Comparison of ENCODE assay signal across 3 cellular contexts in the genomic region with DNA sequence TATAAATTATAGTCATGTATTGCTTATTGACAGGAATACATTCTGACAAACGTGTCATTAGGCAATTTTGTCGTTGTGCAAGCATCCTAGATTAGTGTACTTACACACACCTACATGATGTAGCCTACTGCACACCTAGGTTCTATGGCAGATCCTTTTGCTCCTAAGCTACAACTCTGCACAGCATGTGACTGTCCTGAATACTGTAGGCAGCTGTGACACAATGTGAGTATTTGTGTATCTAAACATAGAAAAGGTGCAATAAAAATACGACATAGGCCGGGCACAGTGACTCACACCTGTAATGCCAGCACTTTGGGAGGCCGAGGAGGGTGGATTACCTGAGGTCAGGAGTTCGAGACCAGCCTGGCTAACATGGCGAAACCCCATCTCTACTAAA.
TF ChIP-seq lines count a peak whose summit lies in the region.

No MANE protein-coding gene starts in this region.

TF ChIP-seq in GM12891, 5 proteins besides CTCF, POLR2A, EP300 and RAD21:
- TF ChIP-seq POU2F2 (IDR thresholded peaks at IDR 0.05; ENCODE audit: low read depth, low read length) (no peak), SPI1 (IDR thresholded peaks at IDR 0.05; ENCODE audit: low read depth, low read length) (no peak)

TF ChIP-seq in IMR-90, 13 proteins besides CTCF, POLR2A, EP300 and RAD21:
- TF ChIP-seq MAZ (IDR thresholded peaks at IDR 0.05; ENCODE audit: borderline replicate concordance, low read depth, low read length) (no peak), FOS (IDR thresholded peaks at IDR 0.05; ENCODE audit: low read depth, low read length) (no peak), SMC3 (IDR thresholded peaks at IDR 0.05; ENCODE audit: low read depth, low read length) (no peak), MXI1 (IDR thresholded peaks at IDR 0.05; ENCODE audit: borderline replicate concordance, low read depth, low read length) (no peak), RFX5 (IDR thresholded peaks at IDR 0.05; ENCODE audit: low read depth, low read length) (no peak), MAFK (IDR thresholded peaks at IDR 0.05; ENCODE audit: low read depth, low read length) (no peak), CHD1 (IDR thresholded peaks at IDR 0.05; ENCODE audit: low read depth, low read length) (no peak), BHLHE40 (IDR thresholded peaks at IDR 0.05; ENCODE audit: low read depth, low read length) (no peak), RCOR1 (IDR thresholded peaks at IDR 0.05; ENCODE audit: insufficient replicate concordance, low read length) (no peak), CEBPB (IDR thresholded peaks at IDR 0.05; ENCODE audit: low read depth, low read length) (no peak), NFE2L2 (IDR thresholded peaks at IDR 0.05; ENCODE audit: low read depth, low read length) (no peak)
- TF ChIP-seq, protein P1, sequence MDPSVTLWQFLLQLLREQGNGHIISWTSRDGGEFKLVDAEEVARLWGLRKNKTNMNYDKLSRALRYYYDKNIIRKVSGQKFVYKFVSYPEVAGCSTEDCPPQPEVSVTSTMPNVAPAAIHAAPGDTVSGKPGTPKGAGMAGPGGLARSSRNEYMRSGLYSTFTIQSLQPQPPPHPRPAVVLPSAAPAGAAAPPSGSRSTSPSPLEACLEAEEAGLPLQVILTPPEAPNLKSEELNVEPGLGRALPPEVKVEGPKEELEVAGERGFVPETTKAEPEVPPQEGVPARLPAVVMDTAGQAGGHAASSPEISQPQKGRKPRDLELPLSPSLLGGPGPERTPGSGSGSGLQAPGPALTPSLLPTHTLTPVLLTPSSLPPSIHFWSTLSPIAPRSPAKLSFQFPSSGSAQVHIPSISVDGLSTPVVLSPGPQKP (IDR thresholded peaks at IDR 0.05; ENCODE audit: borderline replicate concordance, low read depth, low read length): no peak
- TF ChIP-seq, protein P2, sequence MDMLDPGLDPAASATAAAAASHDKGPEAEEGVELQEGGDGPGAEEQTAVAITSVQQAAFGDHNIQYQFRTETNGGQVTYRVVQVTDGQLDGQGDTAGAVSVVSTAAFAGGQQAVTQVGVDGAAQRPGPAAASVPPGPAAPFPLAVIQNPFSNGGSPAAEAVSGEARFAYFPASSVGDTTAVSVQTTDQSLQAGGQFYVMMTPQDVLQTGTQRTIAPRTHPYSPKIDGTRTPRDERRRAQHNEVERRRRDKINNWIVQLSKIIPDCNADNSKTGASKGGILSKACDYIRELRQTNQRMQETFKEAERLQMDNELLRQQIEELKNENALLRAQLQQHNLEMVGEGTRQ (IDR thresholded peaks at IDR 0.05; ENCODE audit: low read depth, low read length): no peak

TF ChIP-seq in GM12878, 131 proteins besides CTCF, POLR2A, EP300 and RAD21:
- TF ChIP-seq JUND (IDR thresholded peaks at IDR 0.05; ENCODE audit: low read depth, low read length): no peak
- TF ChIP-seq RELA (IDR thresholded peaks at IDR 0.05; ENCODE audit: borderline replicate concordance, partially characterized antibody): no peak
- TF ChIP-seq CBX5 (IDR thresholded peaks at IDR 0.05; ENCODE audit: low read depth): no peak
- TF ChIP-seq POU2F2 (IDR thresholded peaks at IDR 0.05; ENCODE audit: borderline replicate concordance, low read depth, low read length): no peak
- TF ChIP-seq, protein P3, sequence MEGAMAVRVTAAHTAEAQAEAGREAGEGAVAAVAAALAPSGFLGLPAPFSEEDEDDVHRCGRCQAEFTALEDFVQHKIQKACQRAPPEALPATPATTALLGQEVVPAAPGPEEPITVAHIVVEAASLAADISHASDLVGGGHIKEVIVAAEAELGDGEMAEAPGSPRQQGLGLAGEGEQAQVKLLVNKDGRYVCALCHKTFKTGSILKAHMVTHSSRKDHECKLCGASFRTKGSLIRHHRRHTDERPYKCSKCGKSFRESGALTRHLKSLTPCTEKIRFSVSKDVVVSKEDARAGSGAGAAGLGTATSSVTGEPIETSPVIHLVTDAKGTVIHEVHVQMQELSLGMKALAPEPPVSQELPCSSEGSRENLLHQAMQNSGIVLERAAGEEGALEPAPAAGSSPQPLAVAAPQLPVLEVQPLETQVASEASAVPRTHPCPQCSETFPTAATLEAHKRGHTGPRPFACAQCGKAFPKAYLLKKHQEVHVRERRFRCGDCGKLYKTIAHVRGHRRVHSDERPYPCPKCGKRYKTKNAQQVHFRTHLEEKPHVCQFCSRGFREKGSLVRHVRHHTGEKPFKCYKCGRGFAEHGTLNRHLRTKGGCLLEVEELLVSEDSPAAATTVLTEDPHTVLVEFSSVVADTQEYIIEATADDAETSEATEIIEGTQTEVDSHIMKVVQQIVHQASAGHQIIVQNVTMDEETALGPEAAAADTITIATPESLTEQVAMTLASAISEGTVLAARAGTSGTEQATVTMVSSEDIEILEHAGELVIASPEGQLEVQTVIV (IDR thresholded peaks at IDR 0.05; ENCODE audit: borderline replicate concordance, partially characterized antibody): no peak
- no peak for TF ChIP-seq DPF2 (IDR thresholded peaks at IDR 0.05)
- no peak for TF ChIP-seq SP1 (IDR thresholded peaks at IDR 0.05; ENCODE audit: low read depth, low read length)
- no peak for TF ChIP-seq HDGF (IDR thresholded peaks at IDR 0.05)
- TF ChIP-seq, protein P4, sequence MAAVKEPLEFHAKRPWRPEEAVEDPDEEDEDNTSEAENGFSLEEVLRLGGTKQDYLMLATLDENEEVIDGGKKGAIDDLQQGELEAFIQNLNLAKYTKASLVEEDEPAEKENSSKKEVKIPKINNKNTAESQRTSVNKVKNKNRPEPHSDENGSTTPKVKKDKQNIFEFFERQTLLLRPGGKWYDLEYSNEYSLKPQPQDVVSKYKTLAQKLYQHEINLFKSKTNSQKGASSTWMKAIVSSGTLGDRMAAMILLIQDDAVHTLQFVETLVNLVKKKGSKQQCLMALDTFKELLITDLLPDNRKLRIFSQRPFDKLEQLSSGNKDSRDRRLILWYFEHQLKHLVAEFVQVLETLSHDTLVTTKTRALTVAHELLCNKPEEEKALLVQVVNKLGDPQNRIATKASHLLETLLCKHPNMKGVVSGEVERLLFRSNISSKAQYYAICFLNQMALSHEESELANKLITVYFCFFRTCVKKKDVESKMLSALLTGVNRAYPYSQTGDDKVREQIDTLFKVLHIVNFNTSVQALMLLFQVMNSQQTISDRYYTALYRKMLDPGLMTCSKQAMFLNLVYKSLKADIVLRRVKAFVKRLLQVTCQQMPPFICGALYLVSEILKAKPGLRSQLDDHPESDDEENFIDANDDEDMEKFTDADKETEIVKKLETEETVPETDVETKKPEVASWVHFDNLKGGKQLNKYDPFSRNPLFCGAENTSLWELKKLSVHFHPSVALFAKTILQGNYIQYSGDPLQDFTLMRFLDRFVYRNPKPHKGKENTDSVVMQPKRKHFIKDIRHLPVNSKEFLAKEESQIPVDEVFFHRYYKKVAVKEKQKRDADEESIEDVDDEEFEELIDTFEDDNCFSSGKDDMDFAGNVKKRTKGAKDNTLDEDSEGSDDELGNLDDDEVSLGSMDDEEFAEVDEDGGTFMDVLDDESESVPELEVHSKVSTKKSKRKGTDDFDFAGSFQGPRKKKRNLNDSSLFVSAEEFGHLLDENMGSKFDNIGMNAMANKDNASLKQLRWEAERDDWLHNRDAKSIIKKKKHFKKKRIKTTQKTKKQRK (IDR thresholded peaks at IDR 0.05; ENCODE audit: low read depth, low read length): no peak
TF ChIP-seq in GM12878: peak in this region for 0.
